10 cellular contexts compared by ENCODE assay signal in the genomic region with DNA sequence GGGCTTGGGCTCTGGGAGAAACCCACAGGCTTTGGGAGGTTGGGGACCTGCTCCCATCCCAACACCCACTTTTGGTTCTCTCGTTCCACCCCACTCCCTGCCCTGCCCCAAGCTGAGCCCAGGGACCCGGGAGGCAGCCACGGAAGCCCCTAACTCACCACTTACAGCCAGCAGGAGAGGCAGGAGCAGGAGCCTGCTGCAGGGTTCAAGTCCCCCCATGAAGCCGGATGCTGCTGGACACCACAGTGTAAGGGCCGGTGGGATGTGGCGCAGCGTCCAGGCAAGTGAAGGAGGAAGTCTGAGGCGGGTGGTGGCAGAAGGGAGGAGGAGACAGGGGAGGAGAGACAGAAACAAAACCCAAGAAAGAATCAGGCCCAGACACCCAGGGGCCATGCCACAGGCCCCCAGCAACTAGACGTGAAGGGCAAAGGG. TPM values are rescaled to one million over a fixed set of nuclear protein-coding genes. Genes with fewer than 3 reads are reported as not detected.
DNase-seq lines count a peak whose midpoint lies in the region; ATAC-seq and TF ChIP-seq lines count a peak whose summit lies in the region.
"Had no signal": no experiment of that assay in that cellular context is flagged by ENCODE, and none has a peak within 500 bp of the region (broad histone marks: within the 10 kb centered on the region; RNA-seq: fewer than 3 reads in every experiment).

A gene (minus strand): TSS at position 286 of the 432 bp plus-strand sequence. CDS start 67 bp downstream, at position 219.

- DNase-seq in IMR-90 (no peak), activated B cell treated with CpG ODN at 0.5 μM for 24 hours (no peak), activated gamma-delta T cell (lab: John Stamatoyannopoulos, UW) (no peak), SHP77 (lab: John Stamatoyannopoulos, UW) (no peak)
- no peak for DNase-seq in stimulated activated effector memory CD8-positive, alpha-beta T cell treated with anti-CD3 and anti-CD28 coated beads, Interleukin-12 subunit alpha, Interleukin-12 subunit beta, amount 100 ng/mL, for 72 hours (ENCODE audit: low spot score in 2 of 2)
- DNase-seq in activated T-cell treated with anti-CD3 and anti-CD28 coated beads, Interleukin-2, amount 50 U/mL, for 48 hours: no peak
- DNase-seq: cerebellar nuclear complex, NCI-H1436 had no signal

- no peak within 1 kb of the TSS; the same call in 1 of the 2 replicates for H2BK120ac ChIP-seq in IMR-90 (ENCODE audit: low read depth, low read length)

- H3K4me3 ChIP-seq in IMR-90 (ENCODE audit: insufficient read depth, low read depth, low read length): no peak within 1 kb of the TSS

- H3K79me1 ChIP-seq in IMR-90 (ENCODE audit: low read depth in 1 of 2, low read length in 2 of 2): no peaks in the 10 kb centered on the region; a peak in 3 of 4 replicates

- H3K27me3 ChIP-seq in IMR-90 (ENCODE audit: control insufficient read depth, insufficient read depth, low read length) (no peaks in the 10 kb centered on the region), layer of hippocampus (ENCODE audit: control insufficient read depth, insufficient read depth, low read length) (no peaks in the 10 kb centered on the region)

- no peaks in the 10 kb centered on the region for H3K9me3 ChIP-seq in IMR-90 (ENCODE audit: control insufficient read depth, insufficient read depth, low read length)

- peaks cover 8% of the 10 kb centered on the region for H3K9me1 ChIP-seq in IMR-90 (ENCODE audit: insufficient read depth, low read length)

- dilution Hi-C loops in IMR-90 (cut with HindIII; ENCODE audit: low sequenced_read_pairs, unreplicated experiment): no loop called here

- H4K5ac ChIP-seq in IMR-90 (ENCODE audit: low read depth, low read length): peak within 1 kb of the TSS; percentile 54

- peak within 1 kb of the TSS; percentile 74 to 78; a peak in 2 of 4 replicates for H4K8ac ChIP-seq in IMR-90 (ENCODE audit: low read depth in 2 of 2, low read length in 2 of 2)

- H3K23ac ChIP-seq in IMR-90 (ENCODE audit: low read depth, low read length): no peak within 1 kb of the TSS

- peaks cover 20% of the 10 kb centered on the region for H3K4me1 ChIP-seq in IMR-90 (ENCODE audit: control insufficient read depth, insufficient read depth, low read length)

- no peak for TF ChIP-seq RAD21 in IMR-90 (IDR thresholded peaks at IDR 0.05; ENCODE audit: low read length)

- H3K4ac ChIP-seq in IMR-90 (ENCODE audit: low read depth, low read length): peak within 1 kb of the TSS; percentile 65; the same call in 1 of the 2 replicates

- no peaks in the 10 kb centered on the region for H3K9me3 Mint-ChIP-seq in activated B cell treated with CpG ODN at 0.5 μM for 24 hours
- no peaks in the 10 kb centered on the region for H3K9me3 Mint-ChIP-seq in stimulated activated effector memory CD8-positive, alpha-beta T cell treated with anti-CD3 and anti-CD28 coated beads, Interleukin-12 subunit alpha, Interleukin-12 subunit beta, amount 100 ng/mL, for 72 hours

- no peak within 1 kb of the TSS for H3K27ac ChIP-seq in IMR-90 (ENCODE audit: insufficient read depth, low read length)
- H3K27ac ChIP-seq in layer of hippocampus (ENCODE audit: low read depth, low read length): peak within 1 kb of the TSS; percentile 69

- H2BK15ac ChIP-seq in IMR-90 (ENCODE audit: low read depth, low read length): peak within 1 kb of the TSS; percentile 38; the same call in 1 of the 3 replicates

- H3K36me3 Mint-ChIP-seq in activated B cell treated with CpG ODN at 0.5 μM for 24 hours (ENCODE audit: low read depth): no peaks in the 10 kb centered on the region
- H3K36me3 Mint-ChIP-seq in stimulated activated effector memory CD8-positive, alpha-beta T cell treated with anti-CD3 and anti-CD28 coated beads, Interleukin-12 subunit alpha, Interleukin-12 subunit beta, amount 100 ng/mL, for 72 hours: peaks cover 19% of the 10 kb centered on the region

- TF ChIP-seq CTCF in IMR-90 (conservative IDR thresholded peaks at IDR 0.05; ENCODE audit: low read depth, low read length): no peak
- TF ChIP-seq CTCF in activated B cell treated with CpG ODN at 0.5 μM for 24 hours (IDR thresholded peaks at IDR 0.05): no peak

- 0 out of 2 replicates have a peak within 1 kb of the TSS, but pooled peaks have one; percentile 27 for H3K14ac ChIP-seq in IMR-90 (replicated peaks; ENCODE audit: low read depth, low read length)

- H3K56ac ChIP-seq in IMR-90 (ENCODE audit: extremely low read depth, insufficient read depth, low read length): no peak within 1 kb of the TSS

- H4K20me1 ChIP-seq in IMR-90 (ENCODE audit: insufficient read depth, low read length): no peaks in the 10 kb centered on the region

- no peaks in the 10 kb centered on the region for H3K36me3 ChIP-seq in IMR-90 (ENCODE audit: control insufficient read depth, insufficient read depth, low read length)

- H2AFZ ChIP-seq in IMR-90 (replicated peaks; ENCODE audit: low read length, poor library complexity): no peak within 1 kb of the TSS

- no peak within 1 kb of the TSS for H2BK5ac ChIP-seq in IMR-90 (ENCODE audit: low read depth, low read length, poor library complexity, severe bottlenecking)

- WGBS in IMR-90 (ENCODE audit: extremely low coverage in 2 of 2, insufficient read length in 1 of 2), 2 experiments: 83% methylated on average over 1 of the region's 9 CpGs; no CpG with 5 or more reads in 1 of the 2 experiments

- peak within 1 kb of the TSS; percentile 37 for H2AK9ac ChIP-seq in IMR-90 (replicated peaks; ENCODE audit: low read depth, low read length, poor library complexity)

- no peak within 1 kb of the TSS for H2BK20ac ChIP-seq in IMR-90 (ENCODE audit: low read depth, low read length)

- peaks cover 71% of the 10 kb centered on the region for H3K4me1 Mint-ChIP-seq in activated B cell treated with CpG ODN at 0.5 μM for 24 hours
- peaks cover 59% of the 10 kb centered on the region for H3K4me1 Mint-ChIP-seq in stimulated activated effector memory CD8-positive, alpha-beta T cell treated with anti-CD3 and anti-CD28 coated beads, Interleukin-12 subunit alpha, Interleukin-12 subunit beta, amount 100 ng/mL, for 72 hours

- no peak within 1 kb of the TSS for H3K4me2 ChIP-seq in IMR-90 (ENCODE audit: low read depth, low read length)

- POLR2A ChIA-PET in IMR-90 (lab: Charles Lee; ENCODE audit: unreplicated experiment) (no interaction called here), activated B cell treated with CpG ODN at 0.5 μM for 24 hours (lab: Charles Lee) (interaction anchor here (1.8 to 2.0 kb wide), 2 partner anchors 8 to 22 kb away, joined by 9 to 25 read pairs; a partner anchor contains a TSS)

- peak within 1 kb of the TSS; percentile 88; the same call in 1 of the 2 replicates for H2AK5ac ChIP-seq in IMR-90 (ENCODE audit: low read depth, low read length)

- in situ Hi-C loops in IMR-90 (cut with MboI; ENCODE audit: low sequenced_read_pairs): no loop called here

- intact Hi-C loops in IMR-90 (cut with micrococcal nuclease) (no loop called here), activated B cell treated with CpG ODN at 0.5 μM for 24 hours (cut with micrococcal nuclease) (loop anchor here (10.0 kb wide), 1 partner anchor 573 kb away; no protein-coding TSS in a partner anchor)

- CTCF ChIA-PET in IMR-90 (lab: Yijun Ruan, JAX) (no interaction called here), activated B cell treated with CpG ODN at 0.5 μM for 24 hours (lab: Charles Lee) (no interaction called here)

- H3K27me3 Mint-ChIP-seq in activated B cell treated with CpG ODN at 0.5 μM for 24 hours: no peaks in the 10 kb centered on the region

- ATAC-seq in IMR-90 (ENCODE audit: low read depth) (no peak), activated B cell treated with CpG ODN at 0.5 μM for 24 hours (ENCODE audit: low read depth) (no peak), HG02870 (IDR thresholded peaks at IDR 0.05; ENCODE audit: unreplicated experiment) (no peak)
- no peak for ATAC-seq in stimulated activated effector memory CD8-positive, alpha-beta T cell treated with anti-CD3 and anti-CD28 coated beads, Interleukin-12 subunit alpha, Interleukin-12 subunit beta, amount 100 ng/mL, for 72 hours

- H3K4me3 Mint-ChIP-seq in activated B cell treated with CpG ODN at 0.5 μM for 24 hours: peak within 1 kb of the TSS; percentile 67
- H3K4me3 Mint-ChIP-seq in stimulated activated effector memory CD8-positive, alpha-beta T cell treated with anti-CD3 and anti-CD28 coated beads, Interleukin-12 subunit alpha, Interleukin-12 subunit beta, amount 100 ng/mL, for 72 hours: peak within 1 kb of the TSS; percentile 63

- no peak within 1 kb of the TSS; the same call in 1 of the 2 replicates for H3K18ac ChIP-seq in IMR-90 (ENCODE audit: low read depth, low read length)

- no peak within 1 kb of the TSS for H3K9ac ChIP-seq in IMR-90 (ENCODE audit: low read depth, low read length)

- H4K91ac ChIP-seq in IMR-90 (ENCODE audit: insufficient read depth, low read depth, low read length): no peak within 1 kb of the TSS

- no TSS peak for BruUV-seq in IMR-90 (replicated peaks; lab: Mats Ljungman, UMichigan)

- H3K27ac Mint-ChIP-seq in activated B cell treated with CpG ODN at 0.5 μM for 24 hours: peak within 1 kb of the TSS; percentile 81
- H3K27ac Mint-ChIP-seq in stimulated activated effector memory CD8-positive, alpha-beta T cell treated with anti-CD3 and anti-CD28 coated beads, Interleukin-12 subunit alpha, Interleukin-12 subunit beta, amount 100 ng/mL, for 72 hours: peak within 1 kb of the TSS; percentile 89

- TF ChIP-seq POLR2A in IMR-90 (IDR thresholded peaks at IDR 0.05; ENCODE audit: low read depth, low read length): no peak

TF ChIP-seq in IMR-90, 13 proteins besides CTCF, POLR2A, EP300 and RAD21 (continues in another document):
- TF ChIP-seq BHLHE40 (IDR thresholded peaks at IDR 0.05; ENCODE audit: low read depth, low read length): no peak
- no peak for TF ChIP-seq CEBPB (IDR thresholded peaks at IDR 0.05; ENCODE audit: low read depth, low read length)
- no peak for TF ChIP-seq FOS (IDR thresholded peaks at IDR 0.05; ENCODE audit: low read depth, low read length)
- no peak for TF ChIP-seq RFX5 (IDR thresholded peaks at IDR 0.05; ENCODE audit: low read depth, low read length)
- TF ChIP-seq MAFK (IDR thresholded peaks at IDR 0.05; ENCODE audit: low read depth, low read length): no peak
- no peak for TF ChIP-seq MAZ (IDR thresholded peaks at IDR 0.05; ENCODE audit: borderline replicate concordance, low read depth, low read length)
- TF ChIP-seq NFE2L2 (IDR thresholded peaks at IDR 0.05; ENCODE audit: low read depth, low read length): no peak

RNA-seq across cellular contexts. Expression of the gene that starts here (rescaled TPM):
- not detected in 2 replicates for total RNA-seq in IMR-90 (2012; rRNA removed)
- not detected in 2 replicates for polyA plus RNA-seq in IMR-90 (2012; rRNA removed)
- polyA plus RNA-seq in IMR-90 (2012; cell fraction: cytosol; rRNA removed): 0.14 and 0.38 TPM in 2 replicates
- not detected in 2 replicates for polyA plus RNA-seq in IMR-90 (2012; cell fraction: nucleus; rRNA removed; ENCODE audit: low replicate concordance)
- total RNA-seq in activated B cell treated with CpG ODN at 0.5 μM for 24 hours: 0.83 TPM in 1 of 2 replicates, not detected in the other
